Comparison of ENCODE assay signal across 8 cellular contexts in genomic region chr7:1044189-1045037, GRCh38. TPM values are rescaled to one million over a fixed set of nuclear protein-coding genes. Genes with fewer than 3 reads are reported as not detected.
A peak's percentile ranks its signal among the peaks of the same experiment; 100 is the strongest.
DNase-seq lines count a peak whose midpoint lies in the region; ATAC-seq and TF ChIP-seq lines count a peak whose summit lies in the region.

TSS of gene GPR146 (plus strand) at chr7:1044546. CDS start at chr7:1057516, 12,970 bp downstream.

- no peaks in the 10 kb centered on the region for H3K27me3 Mint-ChIP-seq in stimulated activated naive CD8-positive, alpha-beta T cell treated with anti-CD3 and anti-CD28 coated beads, Interleukin-15, amount 100 ng/mL, for 72 hours

- H3K36me3 ChIP-seq in ES-I3 (ENCODE audit: insufficient read depth, low read length) = no peaks in the 10 kb centered on the region
- H3K36me3 ChIP-seq in RWPE2 (ENCODE audit: low read depth) = no peaks in the 10 kb centered on the region
- H3K36me3 ChIP-seq in neural cell (ENCODE audit: insufficient read depth, low read length) = no peaks in the 10 kb centered on the region

- H3K9me3 Mint-ChIP-seq in stimulated activated naive CD8-positive, alpha-beta T cell treated with anti-CD3 and anti-CD28 coated beads, Interleukin-15, amount 100 ng/mL, for 72 hours = no peaks in the 10 kb centered on the region

- H3K4me3 Mint-ChIP-seq in stimulated activated naive CD8-positive, alpha-beta T cell treated with anti-CD3 and anti-CD28 coated beads, Interleukin-15, amount 100 ng/mL, for 72 hours = peak within 1 kb of the TSS; percentile 79 to 87

- H3F3A ChIP-seq in neural cell (ENCODE audit: insufficient read depth, low read length, poor library complexity, severe bottlenecking) = no peaks in the 10 kb centered on the region

- H3K9ac ChIP-seq in ES-I3 (ENCODE audit: low read depth, low read length) (peak within 1 kb of the TSS; percentile 76), neural cell (ENCODE audit: low read length) (peak within 1 kb of the TSS; percentile 69)

- H4K20me1 ChIP-seq in neural cell (ENCODE audit: insufficient read depth) = no peaks in the 10 kb centered on the region

- H3K27ac ChIP-seq in RWPE2 (ENCODE audit: poor library complexity, severe bottlenecking) (peak within 1 kb of the TSS; percentile 28), neural cell (ENCODE audit: low read length) (no peak within 1 kb of the TSS)

- TF ChIP-seq EP300 in neural cell (conservative IDR thresholded peaks at IDR 0.05; ENCODE audit: poor library complexity, severe bottlenecking) = no peak

- peak; percentile 35 for TF ChIP-seq RAD21 in neural cell (conservative IDR thresholded peaks at IDR 0.05)

- H3K27ac Mint-ChIP-seq in stimulated activated naive CD8-positive, alpha-beta T cell treated with anti-CD3 and anti-CD28 coated beads, Interleukin-15, amount 100 ng/mL, for 72 hours = peak within 1 kb of the TSS; percentile 16 to 67

- H3K4me3 ChIP-seq in LNCaP clone FGC (ENCODE audit: low read depth, low read length) = peak within 1 kb of the TSS; percentile 64
- peak within 1 kb of the TSS; percentile 52 for H3K4me3 ChIP-seq in RWPE2 (ENCODE audit: severe bottlenecking)
- peak within 1 kb of the TSS; percentile 72 for H3K4me3 ChIP-seq in fibroblast of the aortic adventitia (ENCODE audit: low read depth, low read length)
- H3K4me3 ChIP-seq in neural cell (ENCODE audit: low read length) = peak within 1 kb of the TSS; percentile 80

- no peaks in the 10 kb centered on the region for H3K79me2 ChIP-seq in neural cell (replicated peaks; ENCODE audit: insufficient read depth, low read length)

- H3K4me1 ChIP-seq in ES-I3 (ENCODE audit: insufficient read depth, low read length) (peaks cover 10% of the 10 kb centered on the region; the same call in 1 of the 2 replicates), RWPE2 (ENCODE audit: insufficient read depth, poor library complexity, severe bottlenecking) (peaks cover 7% of the 10 kb centered on the region)

- no peaks in the 10 kb centered on the region for H3K9me2 ChIP-seq in neural cell (ENCODE audit: insufficient read depth, low read length)

- peak within 1 kb of the TSS; percentile 55 for H3K4me2 ChIP-seq in neural cell (ENCODE audit: low read length)

- TF ChIP-seq CTCF in LNCaP clone FGC (IDR thresholded peaks at IDR 0.05; ENCODE audit: control insufficient read depth, extremely low read depth, insufficient read depth) = peak; percentile 34
- TF ChIP-seq CTCF in RWPE2 (IDR thresholded peaks at IDR 0.05; ENCODE audit: poor library complexity, severe bottlenecking) = peak; percentile 46
- TF ChIP-seq CTCF in fibroblast of the aortic adventitia (IDR thresholded peaks at IDR 0.05; ENCODE audit: insufficient read depth, low read length) = peak; percentile 65
- TF ChIP-seq CTCF in neural cell (IDR thresholded peaks at IDR 0.05; ENCODE audit: poor library complexity, severe bottlenecking) = peak; percentile 82

- peak; percentile 94 for ATAC-seq in RWPE2 (ENCODE audit: low read depth)
- peak; percentile 93 for ATAC-seq in stimulated activated naive CD8-positive, alpha-beta T cell treated with anti-CD3 and anti-CD28 coated beads, Interleukin-15, amount 100 ng/mL, for 72 hours

- peak; percentile 95 for DNase-seq in GOT3 (lab: John Stamatoyannopoulos, UW)
- peak; percentile 74 for DNase-seq in LNCaP clone FGC (ENCODE audit: low read depth)
- DNase-seq in RWPE2 (ENCODE audit: low spot score) = peak; percentile 98
- DNase-seq in activated T-helper 9 cell treated with anti-CD3 and anti-CD28 coated beads, Interleukin-2, amount 50 U/mL, for 16 hours (ENCODE audit: low read depth) = peak; percentile 93
- DNase-seq in fibroblast of the aortic adventitia (ENCODE audit: low read depth) = peak; percentile 96
- peak; percentile 88 to 91 for DNase-seq in stimulated activated naive CD8-positive, alpha-beta T cell treated with anti-CD3 and anti-CD28 coated beads, Interleukin-15, amount 100 ng/mL, for 72 hours

- H3K27me3 ChIP-seq in RWPE2 (ENCODE audit: insufficient read depth, poor library complexity, severe bottlenecking) (no peaks in the 10 kb centered on the region), neural cell (ENCODE audit: insufficient read depth, low read depth, low read length) (no peaks in the 10 kb centered on the region)

- H3K4me1 Mint-ChIP-seq in stimulated activated naive CD8-positive, alpha-beta T cell treated with anti-CD3 and anti-CD28 coated beads, Interleukin-15, amount 100 ng/mL, for 72 hours = peaks cover 66% of the 10 kb centered on the region

- no peaks in the 10 kb centered on the region for H3K9me3 ChIP-seq in ES-I3 (ENCODE audit: control insufficient read depth, insufficient read depth, low read length)
- no peaks in the 10 kb centered on the region for H3K9me3 ChIP-seq in RWPE2 (ENCODE audit: severe bottlenecking)
- H3K9me3 ChIP-seq in neural cell (ENCODE audit: low read length) = no peaks in the 10 kb centered on the region

- H2AFZ ChIP-seq in neural cell (ENCODE audit: low read depth, low read length) = no peak within 1 kb of the TSS

TF ChIP-seq in neural cell, 6 proteins besides CTCF, POLR2A, EP300 and RAD21:
- TF ChIP-seq, protein P1, sequence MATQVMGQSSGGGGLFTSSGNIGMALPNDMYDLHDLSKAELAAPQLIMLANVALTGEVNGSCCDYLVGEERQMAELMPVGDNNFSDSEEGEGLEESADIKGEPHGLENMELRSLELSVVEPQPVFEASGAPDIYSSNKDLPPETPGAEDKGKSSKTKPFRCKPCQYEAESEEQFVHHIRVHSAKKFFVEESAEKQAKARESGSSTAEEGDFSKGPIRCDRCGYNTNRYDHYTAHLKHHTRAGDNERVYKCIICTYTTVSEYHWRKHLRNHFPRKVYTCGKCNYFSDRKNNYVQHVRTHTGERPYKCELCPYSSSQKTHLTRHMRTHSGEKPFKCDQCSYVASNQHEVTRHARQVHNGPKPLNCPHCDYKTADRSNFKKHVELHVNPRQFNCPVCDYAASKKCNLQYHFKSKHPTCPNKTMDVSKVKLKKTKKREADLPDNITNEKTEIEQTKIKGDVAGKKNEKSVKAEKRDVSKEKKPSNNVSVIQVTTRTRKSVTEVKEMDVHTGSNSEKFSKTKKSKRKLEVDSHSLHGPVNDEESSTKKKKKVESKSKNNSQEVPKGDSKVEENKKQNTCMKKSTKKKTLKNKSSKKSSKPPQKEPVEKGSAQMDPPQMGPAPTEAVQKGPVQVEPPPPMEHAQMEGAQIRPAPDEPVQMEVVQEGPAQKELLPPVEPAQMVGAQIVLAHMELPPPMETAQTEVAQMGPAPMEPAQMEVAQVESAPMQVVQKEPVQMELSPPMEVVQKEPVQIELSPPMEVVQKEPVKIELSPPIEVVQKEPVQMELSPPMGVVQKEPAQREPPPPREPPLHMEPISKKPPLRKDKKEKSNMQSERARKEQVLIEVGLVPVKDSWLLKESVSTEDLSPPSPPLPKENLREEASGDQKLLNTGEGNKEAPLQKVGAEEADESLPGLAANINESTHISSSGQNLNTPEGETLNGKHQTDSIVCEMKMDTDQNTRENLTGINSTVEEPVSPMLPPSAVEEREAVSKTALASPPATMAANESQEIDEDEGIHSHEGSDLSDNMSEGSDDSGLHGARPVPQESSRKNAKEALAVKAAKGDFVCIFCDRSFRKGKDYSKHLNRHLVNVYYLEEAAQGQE (IDR thresholded peaks at IDR 0.05; ENCODE audit: borderline replicate concordance) = no peak
- TF ChIP-seq TAF1 (IDR thresholded peaks at IDR 0.05; ENCODE audit: low read depth) = no peak
- TF ChIP-seq EZH2 (IDR thresholded peaks at IDR 0.05; ENCODE audit: borderline replicate concordance, insufficient read depth, low read length, poor library complexity, severe bottlenecking) = no peak
- TF ChIP-seq MXI1 (conservative IDR thresholded peaks at IDR 0.05; ENCODE audit: poor library complexity, severe bottlenecking) = peak; percentile 81
- no peak for TF ChIP-seq POLR2AphosphoS5 (IDR thresholded peaks at IDR 0.05)
- peak; percentile 41 for TF ChIP-seq SMC3 (conservative IDR thresholded peaks at IDR 0.05; ENCODE audit: poor library complexity)

RNA-seq across cellular contexts. Expression of gene GPR146, which starts in this region (rescaled TPM):
- total RNA-seq in fibroblast of the aortic adventitia (ENCODE audit: low replicate concordance) = 1.2 and 1.6 TPM in 2 replicates
- not detected in 2 replicates for polyA plus RNA-seq in neural cell
- polyA minus RNA-seq in neural cell = 0.97 TPM in 1 of 2 replicates, not detected in the other
